In genomic region chr11:88174627-88175003, GRCh38 we compare ENCODE assay signal across 8 cellular contexts. TPM values are rescaled to one million over a fixed set of nuclear protein-coding genes. Genes with fewer than 3 reads are reported as not detected.
DNase-seq lines count a peak whose midpoint lies in the region; ATAC-seq and TF ChIP-seq lines count a peak whose summit lies in the region.

No MANE protein-coding gene starts in this region.

- ATAC-seq in GM18858 (IDR thresholded peaks at IDR 0.05; ENCODE audit: unreplicated experiment) (peak; percentile 30), HG03097 (IDR thresholded peaks at IDR 0.05; ENCODE audit: low FRiP score, unreplicated experiment) (peak; percentile 46)

- H2AFZ ChIP-seq in Karpas-422 (ENCODE audit: low read length), result no peak overlapping the region

- H3K9me2 ChIP-seq in Karpas-422 (replicated peaks; ENCODE audit: insufficient read depth, low read length), result no peaks in the 10 kb centered on the region

- H3K79me2 ChIP-seq in Karpas-422 (ENCODE audit: low read length), result no peaks in the 10 kb centered on the region

- TF ChIP-seq CTCF in dorsolateral prefrontal cortex (IDR thresholded peaks at IDR 0.05 in 54 of 56, conservative IDR thresholded peaks at IDR 0.05 in 2 of 56; ENCODE audit: low read depth in 1 of 56, partially characterized antibody in 56 of 56), result no peak

- H4K20me1 ChIP-seq in Karpas-422 (ENCODE audit: insufficient read depth, low read depth, low read length), result 0 out of 2 replicates have a peak, but pooled peaks cover 6% of the 10 kb centered on the region

- H3K27ac ChIP-seq in dorsolateral prefrontal cortex (no peak overlapping the region), Karpas-422 (ENCODE audit: low read length) (no peak overlapping the region)

- H3K4me1 ChIP-seq in Karpas-422 (ENCODE audit: low read length), result no peaks in the 10 kb centered on the region

- H3K4me3 ChIP-seq in dorsolateral prefrontal cortex (peak overlapping the region; percentile 19 to 70 (median 48)), Karpas-422 (ENCODE audit: low read length) (no peak overlapping the region)

- DNase-seq in AG08396 (ENCODE audit: low spot score) (peak; percentile 67), UCSD-AML1 (lab: John Stamatoyannopoulos, UW; ENCODE audit: unreplicated experiment) (peak; percentile 66), dorsolateral prefrontal cortex (peak in 4 of 10 donors; percentile 15 to 45 (median 30)), lung microvascular endothelial cell (ENCODE audit: low read depth in 2 of 2) (peak; percentile 84 to 89), Karpas-422 (no peak)
- DNase-seq in stimulated activated CD8-positive, alpha-beta memory T cell treated with anti-CD3 and anti-CD28 coated beads, Interleukin-15, amount 100 ng/mL, for 24 hours (ENCODE audit: low read depth), result peak; percentile 13

- H3K4me2 ChIP-seq in Karpas-422 (ENCODE audit: low read depth, low read length, poor library complexity, severe bottlenecking), result no peak overlapping the region

- H3K9ac ChIP-seq in Karpas-422 (ENCODE audit: low read length), result no peak overlapping the region

- H3K36me3 ChIP-seq in Karpas-422 (ENCODE audit: insufficient read depth, low read length), result no peaks in the 10 kb centered on the region

- H3K9me3 ChIP-seq in Karpas-422 (ENCODE audit: low read length), result no peaks in the 10 kb centered on the region

- H3K27me3 ChIP-seq in dorsolateral prefrontal cortex (peaks cover 0 to 4% (median 0%) of the 10 kb centered on the region in 45 donors), Karpas-422 (ENCODE audit: low read length) (no peaks in the 10 kb centered on the region)

- intact Hi-C loops in dorsolateral prefrontal cortex (cut with DNase I), result no loop called here

RNA-seq across cellular contexts. Expression of gene RAB38, which starts 0.6 kb away (rescaled TPM):
- 1 to 10 TPM in 9 of 120 experiments, under 1 TPM in 64, not detected in 47; 0.32 to 3.0 (median 0.62) TPM for total RNA-seq in dorsolateral prefrontal cortex
- total RNA-seq in lung microvascular endothelial cell, result 0.60 and 0.65 TPM in 2 replicates
- 0.97 and 2.6 TPM in 2 replicates for total RNA-seq in Karpas-422 (2014; rRNA removed; shearing (Covaris generic); ENCODE audit: low replicate concordance)
